ENCODE assay signal across 1 cellular context in the genomic region with DNA sequence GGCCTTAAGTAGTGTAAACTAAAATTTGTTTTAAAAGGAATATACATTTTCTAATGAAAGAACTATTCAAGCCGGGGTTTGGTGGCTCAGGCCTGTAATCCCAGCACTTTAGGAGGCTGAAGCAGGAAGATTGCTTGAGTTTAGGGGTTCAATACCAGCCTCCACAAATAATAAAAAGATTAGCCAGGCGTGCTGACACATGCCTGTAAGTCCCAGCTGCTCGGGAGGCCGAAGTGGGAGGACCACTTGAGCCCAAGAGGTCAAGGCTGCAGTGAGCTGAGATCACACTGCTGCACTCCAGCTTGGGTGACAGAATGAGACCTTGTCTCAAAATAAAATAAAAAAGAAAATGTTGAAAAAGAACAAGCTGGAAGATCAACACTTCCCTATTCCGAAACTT.
A peak's percentile ranks its signal among the peaks of the same experiment; 100 is the strongest.
TF ChIP-seq lines count a peak whose summit lies in the region.

No MANE protein-coding gene starts in this region.

TF ChIP-seq in HepG2, 621 proteins besides CTCF, POLR2A, EP300 and RAD21:
- no peak for TF ChIP-seq ZSCAN30 (CRISPR knock-in tag; IDR thresholded peaks at IDR 0.05)
- TF ChIP-seq ZNF770 (CRISPR knock-in tag; IDR thresholded peaks at IDR 0.05), result peak; percentile 55; the same call in 1 of the 2 replicates
- 0 out of 2 replicates have a peak, but pooled peaks have one; percentile 22 for TF ChIP-seq ZNF263 (CRISPR knock-in tag; IDR thresholded peaks at IDR 0.05)
